Comparison of ENCODE assay signal across 18 cellular contexts in genomic region chr20:58636396-58636982, GRCh38. TPM values are rescaled to one million over a fixed set of nuclear protein-coding genes. Genes with fewer than 3 reads are reported as not detected.
DNase-seq lines count a peak whose midpoint lies in the region; ATAC-seq and TF ChIP-seq lines count a peak whose summit lies in the region.
"Had no signal": no experiment of that assay in that cellular context is flagged by ENCODE, and none has a peak within 500 bp of the region (broad histone marks: within the 10 kb centered on the region; RNA-seq: fewer than 3 reads in every experiment).

No MANE protein-coding gene starts in this region.

- no peak for TF ChIP-seq POLR2A in sigmoid colon (IDR thresholded peaks at IDR 0.05)

- no peak for DNase-seq in activated CD4-positive, alpha-beta T cell treated with anti-CD3 and anti-CD28 coated beads, Interleukin-2, amount 10 ng/mL, durations not matched to agents 24 days and 14 days
- no peak for DNase-seq in activated CD4-positive, alpha-beta T cell treated with anti-CD3 and anti-CD28 coated beads for 4 hours
- DNase-seq in Right ventricle myocardium superior (no peak), Right ventricle myocardium inferior (ENCODE audit: missing footprints) (no peak), glutamatergic neuron (peak; percentile 6), sigmoid colon (peak; percentile 56), OCI-LY7 (ENCODE audit: low spot score) (no peak), MV-4-11 (lab: John Stamatoyannopoulos, UW) (no peak)
- DNase-seq: AML-193; DMS79; Kasumi-1; NCI-H1105; NCI-H1694; NK-92 treated with Interleukin-12 subunit alpha and Interleukin-12 subunit beta, amount 100 ng/mL, for 24 hours; SIG-M5 had no signal

- 92 to 94% methylated on average over 10 of the region's 10 CpGs for WGBS in sigmoid colon, 2 donors

- no peak for TF ChIP-seq EP300 in sigmoid colon (IDR thresholded peaks at IDR 0.05)

- H3K27ac ChIP-seq in sigmoid colon: no peak overlapping the region
- H3K27ac ChIP-seq in OCI-LY7 (ENCODE audit: low read depth, low read length, poor library complexity, severe bottlenecking): no peak overlapping the region
- H3K27ac ChIP-seq: 22Rv1 had no signal

- no peak overlapping the region for H3K4me3 Mint-ChIP-seq in activated CD4-positive, alpha-beta T cell treated with anti-CD3 and anti-CD28 coated beads, Interleukin-2, amount 10 ng/mL, durations not matched to agents 24 days and 14 days
- no peak overlapping the region for H3K4me3 Mint-ChIP-seq in glutamatergic neuron (ENCODE audit: unreplicated experiment)
- H3K4me3 Mint-ChIP-seq: CD14-positive monocyte, IgD-negative memory B cell had no signal

- no peaks in the 10 kb centered on the region for H3K79me2 ChIP-seq in OCI-LY7 (ENCODE audit: insufficient read depth, low read depth, low read length)

- H3K4me3 ChIP-seq in sigmoid colon (no peak overlapping the region), OCI-LY7 (ENCODE audit: low read depth, low read length, poor library complexity, severe bottlenecking) (no peak overlapping the region)

- H3K27ac Mint-ChIP-seq in activated CD4-positive, alpha-beta T cell treated with anti-CD3 and anti-CD28 coated beads, Interleukin-2, amount 10 ng/mL, durations not matched to agents 24 days and 14 days: peak overlapping the region; percentile 22
- no peak overlapping the region for H3K27ac Mint-ChIP-seq in glutamatergic neuron (ENCODE audit: unreplicated experiment)
- H3K27ac Mint-ChIP-seq: IgD-negative memory B cell had no signal

- peaks cover 13% of the 10 kb centered on the region for H3K4me1 Mint-ChIP-seq in activated CD4-positive, alpha-beta T cell treated with anti-CD3 and anti-CD28 coated beads, Interleukin-2, amount 10 ng/mL, durations not matched to agents 24 days and 14 days
- H3K4me1 Mint-ChIP-seq in glutamatergic neuron (ENCODE audit: low read depth, unreplicated experiment): peaks cover 15% of the 10 kb centered on the region

- H3K4me1 ChIP-seq in sigmoid colon (peaks cover 0 to 16% (median 15%) of the 10 kb centered on the region in 4 donors), OCI-LY7 (ENCODE audit: insufficient read depth, low read length, poor library complexity, severe bottlenecking) (no peaks in the 10 kb centered on the region)

- TF ChIP-seq CTCF in glutamatergic neuron (IDR thresholded peaks at IDR 0.05; ENCODE audit: partially characterized antibody, unreplicated experiment) (no peak), sigmoid colon (IDR thresholded peaks at IDR 0.05) (no peak), OCI-LY7 (conservative IDR thresholded peaks at IDR 0.05; ENCODE audit: low read length) (no peak)

- H2AFZ ChIP-seq in OCI-LY7 (ENCODE audit: low read length): no peak overlapping the region

- no peaks in the 10 kb centered on the region for H3K9me2 ChIP-seq in OCI-LY7 (ENCODE audit: insufficient read depth, low read length)

- intact Hi-C loops in activated CD4-positive, alpha-beta T cell treated with anti-CD3 and anti-CD28 coated beads, Interleukin-2, amount 10 ng/mL, durations not matched to agents 24 days and 14 days (cut with micrococcal nuclease): loop anchor here (10.0 kb wide), 1 partner anchor 152 kb away; no protein-coding TSS in a partner anchor
- intact Hi-C loops in Right ventricle myocardium superior (cut with DNase I) (no loop called here), Right ventricle myocardium inferior (cut with DNase I) (no loop called here), sigmoid colon (cut with DNase I) (no loop called here), OCI-LY7 (cut with micrococcal nuclease; ENCODE audit: unreplicated experiment) (no loop called here)

- H3K36me3 Mint-ChIP-seq in activated CD4-positive, alpha-beta T cell treated with anti-CD3 and anti-CD28 coated beads, Interleukin-2, amount 10 ng/mL, durations not matched to agents 24 days and 14 days (ENCODE audit: low read depth): no peaks in the 10 kb centered on the region
- H3K36me3 Mint-ChIP-seq in glutamatergic neuron (ENCODE audit: unreplicated experiment): no peaks in the 10 kb centered on the region
- H3K36me3 Mint-ChIP-seq: CD14-positive monocyte, IgD-negative memory B cell had no signal

- POLR2A ChIA-PET in OCI-LY7 (lab: Charles Lee): interaction anchor here (0.5 kb wide), 1 partner anchor 302 kb away, joined by 5 read pairs; no protein-coding TSS in a partner anchor

- CTCF ChIA-PET in OCI-LY7 (lab: Charles Lee; ENCODE audit: unreplicated experiment): no interaction called here

- ATAC-seq in Right ventricle myocardium superior (ENCODE audit: poor library complexity) (peak; percentile 12), Right ventricle myocardium inferior (no peak)

- no peaks in the 10 kb centered on the region for H3K27me3 ChIP-seq in sigmoid colon

- H3K9me3 Mint-ChIP-seq in activated CD4-positive, alpha-beta T cell treated with anti-CD3 and anti-CD28 coated beads, Interleukin-2, amount 10 ng/mL, durations not matched to agents 24 days and 14 days: no peaks in the 10 kb centered on the region
- H3K9me3 Mint-ChIP-seq in glutamatergic neuron (ENCODE audit: unreplicated experiment): peaks cover 7% of the 10 kb centered on the region
- H3K9me3 Mint-ChIP-seq: IgD-negative memory B cell had no signal

- H3K36me3 ChIP-seq in sigmoid colon: no peaks in the 10 kb centered on the region
- H3K36me3 ChIP-seq in OCI-LY7 (ENCODE audit: insufficient read depth, low read length): no peaks in the 10 kb centered on the region

- H3K4me2 ChIP-seq in OCI-LY7 (ENCODE audit: low read length): no peak overlapping the region

- no TSS peak for BruUV-seq in OCI-LY7 (replicated peaks; lab: Mats Ljungman, UMichigan)

- H3K9me3 ChIP-seq in sigmoid colon (no peaks in the 10 kb centered on the region), OCI-LY7 (ENCODE audit: low read length) (no peaks in the 10 kb centered on the region)

- H3K27me3 Mint-ChIP-seq in activated CD4-positive, alpha-beta T cell treated with anti-CD3 and anti-CD28 coated beads, Interleukin-2, amount 10 ng/mL, durations not matched to agents 24 days and 14 days: peaks cover 19% of the 10 kb centered on the region
- H3K27me3 Mint-ChIP-seq in glutamatergic neuron (ENCODE audit: unreplicated experiment): peaks cover 5% of the 10 kb centered on the region

- H4K20me1 ChIP-seq in OCI-LY7 (ENCODE audit: insufficient read depth, low read length): no peaks in the 10 kb centered on the region

RNA-seq across cellular contexts. Expression of gene STX16, which starts 14.6 kb away (rescaled TPM):
- total RNA-seq in activated CD4-positive, alpha-beta T cell treated with anti-CD3 and anti-CD28 coated beads, Interleukin-2, amount 10 ng/mL, durations not matched to agents 24 days and 14 days: 106 and 110 TPM in 2 replicates
- total RNA-seq in Right ventricle myocardium superior (21.8 TPM), Right ventricle myocardium inferior (23.8 TPM), glutamatergic neuron (ENCODE audit: unreplicated experiment) (71.2 TPM), sigmoid colon (100 to 1,000 TPM in 1 of 4 donors, 10 to 100 TPM in 3; 42.8 to 126 (median 57.1) TPM), OCI-LY7 (2022) (84.2 and 89.5 TPM in 2 replicates)
- 10 to 100 TPM; 14.6 to 43.8 (median 15.6) TPM for polyA plus RNA-seq in sigmoid colon
- total RNA-seq in OCI-LY7 (2014; rRNA removed; shearing (Covaris generic)): 48.2 and 50.5 TPM in 2 replicates

RNA-seq across cellular contexts. Expression of gene NPEPL1, which starts 56.1 kb away (rescaled TPM):
- 22.3 and 23.1 TPM in 2 replicates for total RNA-seq in activated CD4-positive, alpha-beta T cell treated with anti-CD3 and anti-CD28 coated beads, Interleukin-2, amount 10 ng/mL, durations not matched to agents 24 days and 14 days
- total RNA-seq in Right ventricle myocardium superior (24.4 TPM), Right ventricle myocardium inferior (23.3 TPM), glutamatergic neuron (ENCODE audit: unreplicated experiment) (43.2 TPM), sigmoid colon (10 to 100 TPM; 22.9 to 65.1 (median 46.0) TPM), OCI-LY7 (2022) (9.6 and 11.5 TPM in 2 replicates)
- polyA plus RNA-seq in sigmoid colon: 10 to 100 TPM; 10.6 to 26.5 (median 16.8) TPM
- total RNA-seq in OCI-LY7 (2014; rRNA removed; shearing (Covaris generic)): 3.4 and 4.7 TPM in 2 replicates

Comparison
In these comparisons a context has a peak if more than half of its experiments do, and no peak if none do; other contexts are left out.
1. DNase-seq: peak in glutamatergic neuron (single experiment) and sigmoid colon (single experiment); none in activated CD4-positive, alpha-beta T cell treated with anti-CD3 and anti-CD28 coated beads, Interleukin-2, amount 10 ng/mL, durations not matched to agents 24 days and 14 days (single experiment), activated CD4-positive, alpha-beta T cell treated with anti-CD3 and anti-CD28 coated beads for 4 hours (0 of 2), Right ventricle myocardium superior (single experiment), Right ventricle myocardium inferior (single experiment), OCI-LY7 (single experiment) and MV-4-11 (single experiment).